1 cellular context compared by ENCODE assay signal in the genomic region with DNA sequence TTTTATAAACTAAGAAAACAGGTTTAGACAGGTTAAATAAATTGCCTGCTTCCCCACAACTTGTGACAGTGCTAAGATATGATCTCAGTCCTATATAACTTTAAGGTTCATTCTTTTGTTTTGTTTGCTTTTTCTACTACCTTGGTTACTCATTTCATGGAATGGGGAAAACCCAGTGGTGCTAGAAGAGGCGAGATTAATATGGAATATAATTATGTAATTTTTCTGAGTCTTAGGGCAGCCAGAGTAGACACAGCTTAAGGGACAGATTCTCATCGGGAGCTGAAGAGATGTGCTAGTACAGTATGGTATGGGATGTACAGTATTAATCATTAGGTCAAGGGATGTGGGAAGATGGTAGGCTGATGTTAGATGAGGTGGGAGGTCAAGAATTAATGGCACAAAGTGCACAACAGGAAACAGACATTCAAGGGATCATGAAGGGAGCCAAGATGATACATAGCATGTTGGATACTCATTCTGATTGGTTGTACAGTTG.
TF ChIP-seq lines count a peak whose summit lies in the region.

No MANE protein-coding gene starts in this region.

TF ChIP-seq in IMR-90, 13 proteins besides CTCF, POLR2A, EP300 and RAD21:
- TF ChIP-seq MAZ (IDR thresholded peaks at IDR 0.05; ENCODE audit: borderline replicate concordance, low read depth, low read length) (no peak), RCOR1 (IDR thresholded peaks at IDR 0.05; ENCODE audit: insufficient replicate concordance, low read length) (no peak), MXI1 (IDR thresholded peaks at IDR 0.05; ENCODE audit: borderline replicate concordance, low read depth, low read length) (no peak), SMC3 (IDR thresholded peaks at IDR 0.05; ENCODE audit: low read depth, low read length) (no peak), CHD1 (IDR thresholded peaks at IDR 0.05; ENCODE audit: low read depth, low read length) (no peak), RFX5 (IDR thresholded peaks at IDR 0.05; ENCODE audit: low read depth, low read length) (no peak), NFE2L2 (IDR thresholded peaks at IDR 0.05; ENCODE audit: low read depth, low read length) (no peak), CEBPB (IDR thresholded peaks at IDR 0.05; ENCODE audit: low read depth, low read length) (no peak), BHLHE40 (IDR thresholded peaks at IDR 0.05; ENCODE audit: low read depth, low read length) (no peak), FOS (IDR thresholded peaks at IDR 0.05; ENCODE audit: low read depth, low read length) (no peak), MAFK (IDR thresholded peaks at IDR 0.05; ENCODE audit: low read depth, low read length) (no peak)
- TF ChIP-seq, protein P1, sequence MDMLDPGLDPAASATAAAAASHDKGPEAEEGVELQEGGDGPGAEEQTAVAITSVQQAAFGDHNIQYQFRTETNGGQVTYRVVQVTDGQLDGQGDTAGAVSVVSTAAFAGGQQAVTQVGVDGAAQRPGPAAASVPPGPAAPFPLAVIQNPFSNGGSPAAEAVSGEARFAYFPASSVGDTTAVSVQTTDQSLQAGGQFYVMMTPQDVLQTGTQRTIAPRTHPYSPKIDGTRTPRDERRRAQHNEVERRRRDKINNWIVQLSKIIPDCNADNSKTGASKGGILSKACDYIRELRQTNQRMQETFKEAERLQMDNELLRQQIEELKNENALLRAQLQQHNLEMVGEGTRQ (IDR thresholded peaks at IDR 0.05; ENCODE audit: low read depth, low read length): no peak
- TF ChIP-seq, protein P2, sequence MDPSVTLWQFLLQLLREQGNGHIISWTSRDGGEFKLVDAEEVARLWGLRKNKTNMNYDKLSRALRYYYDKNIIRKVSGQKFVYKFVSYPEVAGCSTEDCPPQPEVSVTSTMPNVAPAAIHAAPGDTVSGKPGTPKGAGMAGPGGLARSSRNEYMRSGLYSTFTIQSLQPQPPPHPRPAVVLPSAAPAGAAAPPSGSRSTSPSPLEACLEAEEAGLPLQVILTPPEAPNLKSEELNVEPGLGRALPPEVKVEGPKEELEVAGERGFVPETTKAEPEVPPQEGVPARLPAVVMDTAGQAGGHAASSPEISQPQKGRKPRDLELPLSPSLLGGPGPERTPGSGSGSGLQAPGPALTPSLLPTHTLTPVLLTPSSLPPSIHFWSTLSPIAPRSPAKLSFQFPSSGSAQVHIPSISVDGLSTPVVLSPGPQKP (IDR thresholded peaks at IDR 0.05; ENCODE audit: borderline replicate concordance, low read depth, low read length): no peak
